Comparison of ENCODE assay signal across 27 cellular contexts in genomic region chr3:154701055-154701454, GRCh38.
"Had no signal": no experiment of that assay in that cellular context is flagged by ENCODE, and none has a peak within 500 bp of the region (broad histone marks: within the 10 kb centered on the region; RNA-seq: fewer than 3 reads in every experiment).

No MANE protein-coding gene starts in this region.

- H3K9ac ChIP-seq: neural progenitor cell, parathyroid adenoma had no signal

- ATAC-seq: left colon; naive thymus-derived CD4-positive, alpha-beta T cell; psoas muscle had no signal

- DNase-seq: activated CD4-positive, alpha-beta memory T cell treated with anti-CD3 and anti-CD28 coated beads for 36 hours; activated CD4-positive, alpha-beta T cell treated with anti-CD3 and anti-CD28 coated beads, Interleukin-2, amount 10 ng/mL, durations not matched to agents 24 days and 14 days; activated CD4-positive, CD25-positive, alpha-beta regulatory T cell treated with anti-CD3 and anti-CD28 coated beads, Interleukin-2, amount 50 U/mL, for 72 hours; activated CD8-positive, alpha-beta memory T cell treated with anti-CD3 and anti-CD28 coated beads, Interleukin-2, amount 50 U/mL, for 4 hours; activated effector memory CD4-positive, alpha-beta T cell treated with anti-CD3 and anti-CD28 coated beads, Interleukin-2, amount 50 U/mL, for 16 hours; activated naive CD4-positive, alpha-beta T cell treated with anti-CD3 and anti-CD28 coated beads, Interleukin-2, amount 50 U/mL, for 16 hours; activated T-cell treated with anti-CD3 and anti-CD28 coated beads, Interleukin-2, amount 50 U/mL, for 1 hour; amygdala; effector memory CD4-positive, alpha-beta T cell; head of caudate nucleus; hippocampal formation; kidney; left colon; midbrain; naive thymus-derived CD4-positive, alpha-beta T cell; occipital lobe; psoas muscle; stimulated activated CD4-positive, alpha-beta T cell treated with anti-CD3 and anti-CD28 coated beads, Interleukin-15, amount 100 ng/mL, for 24 hours; stimulated activated CD4-positive, alpha-beta T cell treated with anti-CD3 and anti-CD28 coated beads, Interleukin-2, amount 100 ng/mL, for 24 hours; stimulated activated naive CD4-positive, alpha-beta T cell; T-helper 2 cell; tibial artery had no signal

- H3K27me3 ChIP-seq: breast epithelium, neural progenitor cell, right atrium auricular region, suprapubic skin, tibial artery had no signal

- H3K4me1 ChIP-seq: breast epithelium, neural progenitor cell, parathyroid adenoma, psoas muscle, right atrium auricular region, suprapubic skin, tibial artery had no signal

- H3K27ac ChIP-seq: breast epithelium, neural progenitor cell, parathyroid adenoma, psoas muscle, right atrium auricular region, suprapubic skin, tibial artery had no signal

- H2AFZ ChIP-seq: neural progenitor cell, parathyroid adenoma had no signal

- H3K9me3 ChIP-seq: breast epithelium, psoas muscle, right atrium auricular region, suprapubic skin, tibial artery had no signal

- H3K4me2 ChIP-seq: neural progenitor cell had no signal

- H3K4me3 ChIP-seq: breast epithelium, neural progenitor cell, psoas muscle, right atrium auricular region, suprapubic skin, tibial artery had no signal

- H3K36me3 ChIP-seq: breast epithelium, neural progenitor cell, right atrium auricular region, suprapubic skin, tibial artery had no signal

- H3K79me2 ChIP-seq: parathyroid adenoma had no signal
